Comparison of ENCODE assay signal across 1 cellular context in genomic region chrX:72238721-72239475, GRCh38.
TF ChIP-seq lines count a peak whose summit lies in the region.

ERCC6L (minus strand) TSS chrX:72239027; CDS start chrX:72238911, 116 bp downstream.

TF ChIP-seq in K562, 482 proteins besides CTCF, POLR2A, EP300 and RAD21 (continued from another document and continues in another):
- no peak for TF ChIP-seq CUX1 (CRISPR knock-in tag; IDR thresholded peaks at IDR 0.05)
- no peak for TF ChIP-seq ZMIZ1 (IDR thresholded peaks at IDR 0.05; ENCODE audit: low read depth in 2 of 2, low read length in 2 of 2)
- TF ChIP-seq SUPT5H (IDR thresholded peaks at IDR 0.05), result peak; percentile 88
- no peak for TF ChIP-seq RERE (CRISPR knock-in tag; IDR thresholded peaks at IDR 0.05; ENCODE audit: borderline replicate concordance)
- TF ChIP-seq TEAD2 (tag; IDR thresholded peaks at IDR 0.05), result no peak
- TF ChIP-seq ZKSCAN1 (IDR thresholded peaks at IDR 0.05; ENCODE audit: low read depth, low read length), result no peak
- no peak for TF ChIP-seq SREBF1 (IDR thresholded peaks at IDR 0.05; ENCODE audit: borderline replicate concordance, low read depth, low read length)
- TF ChIP-seq ZBTB7A (IDR thresholded peaks at IDR 0.05; ENCODE audit: borderline replicate concordance, control insufficient read depth, low read depth, low read length), result no peak; the same call in 1 of the 2 replicates
- no peak for TF ChIP-seq ETV1 (tag; conservative IDR thresholded peaks at IDR 0.05; ENCODE audit: low read depth)
- no peak for TF ChIP-seq MCM3 (IDR thresholded peaks at IDR 0.05)
- peak; percentile 73 to 83 for TF ChIP-seq E2F6 (IDR thresholded peaks at IDR 0.05; ENCODE audit: borderline replicate concordance in 1 of 2, extremely low read depth in 1 of 2, insufficient read depth in 1 of 2, insufficient read length in 1 of 2, low read depth in 1 of 2, low read length in 1 of 2, poor library complexity in 1 of 2, severe bottlenecking in 1 of 2)
- TF ChIP-seq ZNF507 (tag; conservative IDR thresholded peaks at IDR 0.05), result no peak
- TF ChIP-seq ZNF408 (CRISPR knock-in tag; IDR thresholded peaks at IDR 0.05; ENCODE audit: low read depth), result no peak
- no peak for TF ChIP-seq CBX3 (IDR thresholded peaks at IDR 0.05; ENCODE audit: borderline replicate concordance in 1 of 2, low read length in 2 of 2)
- no peak for TF ChIP-seq HEY1 (CRISPR knock-in tag; IDR thresholded peaks at IDR 0.05; ENCODE audit: borderline replicate concordance)
- TF ChIP-seq NR2F6 (CRISPR knock-in tag; IDR thresholded peaks at IDR 0.05), result no peak
- TF ChIP-seq ZNF551 (CRISPR knock-in tag; IDR thresholded peaks at IDR 0.05), result no peak
- TF ChIP-seq E2F4 (CRISPR knock-in tag; IDR thresholded peaks at IDR 0.05; ENCODE audit: low read depth), result peak; percentile 51; the same call in 1 of the 2 replicates
- TF ChIP-seq TCF7 (IDR thresholded peaks at IDR 0.05; ENCODE audit: borderline replicate concordance), result no peak
- peak; percentile 83 for TF ChIP-seq RBBP5 (IDR thresholded peaks at IDR 0.05; ENCODE audit: borderline replicate concordance, insufficient read depth, low read length, poor library complexity, severe bottlenecking)
- no peak for TF ChIP-seq ARID4B (CRISPR knock-in tag; IDR thresholded peaks at IDR 0.05)
- TF ChIP-seq SP1 (CRISPR knock-in tag; IDR thresholded peaks at IDR 0.05), result peak; percentile 55
- TF ChIP-seq ZBTB43 (CRISPR knock-in tag; IDR thresholded peaks at IDR 0.05), result no peak
- no peak for TF ChIP-seq CAMTA2 (CRISPR knock-in tag; conservative IDR thresholded peaks at IDR 0.05)
- no peak for TF ChIP-seq RBM25 (IDR thresholded peaks at IDR 0.05; ENCODE audit: low read depth, low read length, severe bottlenecking)
- TF ChIP-seq PHF20 (IDR thresholded peaks at IDR 0.05; ENCODE audit: partially characterized antibody), result peak; percentile 56
- no peak for TF ChIP-seq ZNF3 (CRISPR knock-in tag; IDR thresholded peaks at IDR 0.05)
- TF ChIP-seq FOXK2 (conservative IDR thresholded peaks at IDR 0.05 in 1 of 2, IDR thresholded peaks at IDR 0.05 in 1 of 2; ENCODE audit: low read depth in 2 of 2), result no peak
- no peak for TF ChIP-seq PCBP1 (IDR thresholded peaks at IDR 0.05; ENCODE audit: low read depth, low read length, poor library complexity, severe bottlenecking)
- TF ChIP-seq RBM34 (IDR thresholded peaks at IDR 0.05; ENCODE audit: borderline replicate concordance, insufficient read depth, low read length), result no peak
- TF ChIP-seq ZNF644 (tag; IDR thresholded peaks at IDR 0.05; ENCODE audit: low read depth), result no peak
- no peak for TF ChIP-seq SREBF2 (CRISPR knock-in tag; IDR thresholded peaks at IDR 0.05)
- peak; percentile 73 for TF ChIP-seq TAF9B (IDR thresholded peaks at IDR 0.05; ENCODE audit: partially characterized antibody)
- TF ChIP-seq TBP (optimal IDR thresholded peaks at IDR 0.05; ENCODE audit: low read depth, low read length), result peak; percentile 88
- peak; percentile 67 for TF ChIP-seq MAX (CRISPR knock-in tag; IDR thresholded peaks at IDR 0.05)
